ENCODE assay signal across 13 cellular contexts in genomic region chr11:44878696-44879095, GRCh38.
A peak's percentile ranks its signal among the peaks of the same experiment; 100 is the strongest.
DNase-seq lines count a peak whose midpoint lies in the region.
"Had no signal": no experiment of that assay in that cellular context is flagged by ENCODE, and none has a peak within 500 bp of the region (broad histone marks: within the 10 kb centered on the region; RNA-seq: fewer than 3 reads in every experiment).

No MANE protein-coding gene starts in this region.

- peak; percentile 21 for DNase-seq in DMS79 treated with DMSO at 0.1 percent for 48 hours (lab: John Stamatoyannopoulos, UW)
- DNase-seq in DMS79 (lab: John Stamatoyannopoulos, UW), result no peak
- peak; percentile 13 for DNase-seq in SKM-1 (lab: John Stamatoyannopoulos, UW; ENCODE audit: unreplicated experiment)
- peak; percentile 54 for DNase-seq in iPS-NIHi7 (ENCODE audit: extremely low spot score)
- no peak for DNase-seq in NCI-H146 (lab: John Stamatoyannopoulos, UW)
- DNase-seq in DMS 273 (lab: John Stamatoyannopoulos, UW; ENCODE audit: unreplicated experiment), result no peak
- DNase-seq in germinal center (ENCODE audit: low spot score), result no peak
- DNase-seq: Calu3, HFFc6, MM.1S, NCI-H1048, NCI-H526 treated with DMSO at 0.1 percent for 48 hours, PC-9 had no signal

Comparison
In these comparisons a context has a peak if more than half of its experiments do, and no peak if none do; other contexts are left out.
1. DNase-seq: peak in DMS79 treated with DMSO at 0.1 percent for 48 hours (single experiment), SKM-1 (single experiment) and iPS-NIHi7 (single experiment); none in DMS79 (single experiment), NCI-H146 (single experiment), DMS 273 (single experiment) and germinal center (single experiment).